Comparison of ENCODE assay signal across 1 cellular context in the genomic region with DNA sequence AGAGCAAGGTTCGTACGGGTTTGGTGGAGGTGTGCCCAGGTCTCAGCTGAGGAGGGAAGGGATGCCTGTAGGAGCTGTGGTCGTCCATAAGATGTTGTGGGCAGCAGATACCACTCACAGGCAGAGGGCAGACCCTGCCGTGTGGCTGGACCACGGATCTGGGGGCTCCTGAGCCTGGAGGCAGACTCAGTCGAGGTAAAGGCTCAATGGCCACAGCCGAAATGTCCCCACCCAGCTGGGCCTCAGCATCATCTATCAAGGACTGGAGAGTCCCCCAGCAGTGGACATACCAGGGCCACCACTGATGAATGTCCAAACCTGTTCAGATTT.
TF ChIP-seq lines count a peak whose summit lies in the region.

No MANE protein-coding gene starts in this region.

TF ChIP-seq in IMR-90, 13 proteins besides CTCF, POLR2A, EP300 and RAD21 (continued from another document):
- TF ChIP-seq USF2 (IDR thresholded peaks at IDR 0.05; ENCODE audit: low read depth, low read length) (no peak), CHD1 (IDR thresholded peaks at IDR 0.05; ENCODE audit: low read depth, low read length) (no peak), MAFK (IDR thresholded peaks at IDR 0.05; ENCODE audit: low read depth, low read length) (no peak), RCOR1 (IDR thresholded peaks at IDR 0.05; ENCODE audit: insufficient replicate concordance, low read length) (no peak), BHLHE40 (IDR thresholded peaks at IDR 0.05; ENCODE audit: low read depth, low read length) (no peak), NFE2L2 (IDR thresholded peaks at IDR 0.05; ENCODE audit: low read depth, low read length) (no peak)
